In genomic region chr19:8355631-8356402, GRCh38 we compare ENCODE assay signal across 2 cellular contexts.
TF ChIP-seq lines count a peak whose summit lies in the region.

No MANE protein-coding gene starts in this region.

TF ChIP-seq in PFSK-1, 5 proteins besides CTCF, POLR2A, EP300 and RAD21:
- TF ChIP-seq FOXP2 (optimal IDR thresholded peaks at IDR 0.05; ENCODE audit: borderline replicate concordance, extremely low read depth, extremely low read length, insufficient read depth) (peak; percentile 78), TAF1 (IDR thresholded peaks at IDR 0.05; ENCODE audit: borderline replicate concordance, insufficient read depth, low read length) (no peak), SIN3A (IDR thresholded peaks at IDR 0.05; ENCODE audit: borderline replicate concordance, insufficient read depth, low read length) (no peak)

TF ChIP-seq in endothelial cell of umbilical vein, 7 proteins besides CTCF, POLR2A, EP300 and RAD21:
- TF ChIP-seq MYC (IDR thresholded peaks at IDR 0.05; ENCODE audit: low read depth, low read length) = peak; percentile 82
- TF ChIP-seq GATA2 (IDR thresholded peaks at IDR 0.05; ENCODE audit: insufficient read depth, insufficient read length, low read depth, low read length) = peak; percentile 63
- no peak for TF ChIP-seq EZH2 (IDR thresholded peaks at IDR 0.05; ENCODE audit: borderline replicate concordance, low read depth, low read length, severe bottlenecking)
- TF ChIP-seq MAX (IDR thresholded peaks at IDR 0.05; ENCODE audit: insufficient read depth, insufficient read length) = no peak
- TF ChIP-seq POLR2AphosphoS5 (IDR thresholded peaks at IDR 0.05; ENCODE audit: insufficient read depth, low read depth, low read length) = peak; percentile 99
- peak; percentile 93 for TF ChIP-seq JUN (IDR thresholded peaks at IDR 0.05; ENCODE audit: borderline replicate concordance, insufficient read depth, insufficient read length, low read depth)
- TF ChIP-seq FOS (IDR thresholded peaks at IDR 0.05; ENCODE audit: borderline replicate concordance, insufficient read depth, low read length) = peak; percentile 100
